1 cellular context compared by ENCODE assay signal in the genomic region with DNA sequence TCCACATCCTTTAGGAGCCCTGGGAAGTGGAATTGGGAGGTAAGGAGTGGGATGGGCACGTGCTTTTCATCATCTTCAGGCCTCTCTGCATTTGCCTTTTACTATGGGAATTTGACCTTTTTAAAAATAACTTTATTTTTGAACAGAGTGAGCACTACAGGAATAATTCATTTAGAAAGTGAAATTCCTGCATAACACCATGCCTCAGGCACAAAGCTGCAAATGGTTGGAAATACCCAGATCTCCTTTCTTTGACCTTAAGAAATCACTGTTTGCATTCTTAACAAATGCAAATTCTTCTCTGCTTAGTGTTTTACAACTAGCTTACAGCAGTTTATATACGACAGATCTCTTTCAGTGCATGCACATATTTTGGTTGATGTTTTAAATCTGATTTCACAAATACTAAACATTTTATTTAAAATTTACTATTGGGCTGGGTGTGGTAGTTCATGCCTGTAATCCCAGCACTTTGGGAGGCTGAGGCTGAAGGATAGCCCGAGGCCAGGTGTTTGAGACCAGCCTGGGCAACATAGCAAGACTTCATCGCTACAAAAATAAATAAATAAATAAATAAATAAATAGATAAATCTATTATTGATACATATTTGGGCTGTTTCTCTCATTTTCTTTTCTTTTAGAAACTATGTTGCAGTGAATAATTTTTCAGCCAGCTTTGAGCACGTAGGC.
A peak's percentile ranks its signal among the peaks of the same experiment; 100 is the strongest.
TF ChIP-seq lines count a peak whose summit lies in the region.

No MANE protein-coding gene starts in this region.

TF ChIP-seq in WTC11, 78 proteins besides CTCF, POLR2A, EP300 and RAD21:
- TF ChIP-seq ZNF121 (CRISPR knock-in tag; IDR thresholded peaks at IDR 0.05) (peak; percentile 90), JAZF1 (CRISPR knock-in tag; IDR thresholded peaks at IDR 0.05) (no peak)
